In genomic region chr4:153223935-153224334, GRCh38 we compare ENCODE assay signal across 8 cellular contexts. TPM values are rescaled to one million over a fixed set of nuclear protein-coding genes. Genes with fewer than 3 reads are reported as not detected.
DNase-seq lines count a peak whose midpoint lies in the region; ATAC-seq and TF ChIP-seq lines count a peak whose summit lies in the region.

No MANE protein-coding gene starts in this region.

- DNase-seq in AG08395 (ENCODE audit: low spot score) (peak; percentile 13), M059J (ENCODE audit: low read depth) (peak; percentile 85), midbrain (lab: John Stamatoyannopoulos, UW) (peak; percentile 30), body of pancreas (no peak)
- no peak for DNase-seq in stimulated activated naive CD4-positive, alpha-beta T cell (lab: John Stamatoyannopoulos, UW)
- DNase-seq in activated T-helper 2 cell treated with anti-CD3 and anti-CD28 coated beads, Interferon-gamma antibody, Interleukin-2, Interleukin-4, amounts not matched to agents 10 μg/mL and 5 μg/mL and 100 μg/mL, durations not matched to agents 14 hours and 24 hours and 36 hours (ENCODE audit: low spot score) = no peak
- DNase-seq in central memory CD4-positive, alpha-beta T cell = no peak

- TF ChIP-seq CTCF in body of pancreas (IDR thresholded peaks at IDR 0.05) = no peak

- no peak for TF ChIP-seq POLR2A in body of pancreas (IDR thresholded peaks at IDR 0.05)

- no peaks in the 10 kb centered on the region for H3K9me3 ChIP-seq in body of pancreas

- ATAC-seq in body of pancreas = no peak

- H3K36me3 Mint-ChIP-seq in activated T-helper 2 cell treated with anti-CD3 and anti-CD28 coated beads, Interferon-gamma antibody, Interleukin-2, Interleukin-4, amounts not matched to agents 10 μg/mL and 5 μg/mL and 100 μg/mL, durations not matched to agents 14 hours and 24 hours and 36 hours (ENCODE audit: low read depth) = no peaks in the 10 kb centered on the region

- peak overlapping the region; percentile 88 for H3K27ac ChIP-seq in cingulate gyrus (ENCODE audit: low read depth, low read length)
- peak overlapping the region in 2 of 4 donors; percentile 79 to 83 for H3K27ac ChIP-seq in body of pancreas

- H3K27ac Mint-ChIP-seq in activated T-helper 2 cell treated with anti-CD3 and anti-CD28 coated beads, Interferon-gamma antibody, Interleukin-2, Interleukin-4, amounts not matched to agents 10 μg/mL and 5 μg/mL and 100 μg/mL, durations not matched to agents 14 hours and 24 hours and 36 hours = no peak overlapping the region

- no peaks in the 10 kb centered on the region for H3K36me3 ChIP-seq in body of pancreas (replicated peaks in 1 of 2; ENCODE audit: insufficient read depth in 1 of 2, low read depth in 2 of 2)

- H3K4me3 Mint-ChIP-seq in activated T-helper 2 cell treated with anti-CD3 and anti-CD28 coated beads, Interferon-gamma antibody, Interleukin-2, Interleukin-4, amounts not matched to agents 10 μg/mL and 5 μg/mL and 100 μg/mL, durations not matched to agents 14 hours and 24 hours and 36 hours (ENCODE audit: low read depth) = no peak overlapping the region

- WGBS in body of pancreas, 2 donors = 18 to 24% methylated on average over 1 of the region's 1 CpG

- intact Hi-C loops in activated T-helper 2 cell treated with anti-CD3 and anti-CD28 coated beads, Interferon-gamma antibody, Interleukin-2, Interleukin-4, amounts not matched to agents 10 μg/mL and 5 μg/mL and 100 μg/mL, durations not matched to agents 14 hours and 24 hours and 36 hours (cut with micrococcal nuclease) = loop anchor here (5.0 to 10.0 kb wide), 2 partner anchors 72 to 351 kb away; no protein-coding TSS in a partner anchor
- intact Hi-C loops in body of pancreas (cut with DNase I) = no loop called here

- H3K27me3 ChIP-seq in body of pancreas = no peaks in the 10 kb centered on the region

- H3K4me3 ChIP-seq in body of pancreas = no peak overlapping the region

- peaks cover 78% of the 10 kb centered on the region for H3K27me3 Mint-ChIP-seq in activated T-helper 2 cell treated with anti-CD3 and anti-CD28 coated beads, Interferon-gamma antibody, Interleukin-2, Interleukin-4, amounts not matched to agents 10 μg/mL and 5 μg/mL and 100 μg/mL, durations not matched to agents 14 hours and 24 hours and 36 hours (ENCODE audit: low read depth)

- H3K4me1 Mint-ChIP-seq in activated T-helper 2 cell treated with anti-CD3 and anti-CD28 coated beads, Interferon-gamma antibody, Interleukin-2, Interleukin-4, amounts not matched to agents 10 μg/mL and 5 μg/mL and 100 μg/mL, durations not matched to agents 14 hours and 24 hours and 36 hours (ENCODE audit: low read depth) = peaks cover 9% of the 10 kb centered on the region

- H3K4me1 ChIP-seq in body of pancreas = peaks cover 46% of the 10 kb centered on the region

- peaks cover 7% of the 10 kb centered on the region for H3K9me3 Mint-ChIP-seq in activated T-helper 2 cell treated with anti-CD3 and anti-CD28 coated beads, Interferon-gamma antibody, Interleukin-2, Interleukin-4, amounts not matched to agents 10 μg/mL and 5 μg/mL and 100 μg/mL, durations not matched to agents 14 hours and 24 hours and 36 hours

RNA-seq across cellular contexts. Expression of gene TRIM2, which starts 19.7 kb away (rescaled TPM):
- 13.2 and 18.4 TPM in 2 replicates for total RNA-seq in M059J (2014; rRNA removed; shearing (Covaris generic))
- 0.09 and 0.18 TPM in 2 replicates for total RNA-seq in activated T-helper 2 cell treated with anti-CD3 and anti-CD28 coated beads, Interferon-gamma antibody, Interleukin-2, Interleukin-4, amounts not matched to agents 10 μg/mL and 5 μg/mL and 100 μg/mL, durations not matched to agents 14 hours and 24 hours and 36 hours
- total RNA-seq in body of pancreas = 10 to 100 TPM; 31.3 to 42.0 TPM

Comparison
In these comparisons a context has a peak if more than half of its experiments do, and no peak if none do; other contexts are left out.
1. DNase-seq: peak in AG08395 (single experiment), M059J (single experiment) and midbrain (single experiment); none in stimulated activated naive CD4-positive, alpha-beta T cell (0 of 6), activated T-helper 2 cell treated with anti-CD3 and anti-CD28 coated beads, Interferon-gamma antibody, Interleukin-2, Interleukin-4, amounts not matched to agents 10 μg/mL and 5 μg/mL and 100 μg/mL, durations not matched to agents 14 hours and 24 hours and 36 hours (single experiment), central memory CD4-positive, alpha-beta T cell (single experiment) and body of pancreas (0 of 4).
2. RNA of gene TRIM2, which starts 19.7 kb away (total RNA-seq): 31.3 to 42.0 TPM in body of pancreas and 13.2 to 18.4 TPM in M059J; 0.09 to 0.18 TPM in activated T-helper 2 cell treated with anti-CD3 and anti-CD28 coated beads, Interferon-gamma antibody, Interleukin-2, Interleukin-4, amounts not matched to agents 10 μg/mL and 5 μg/mL and 100 μg/mL, durations not matched to agents 14 hours and 24 hours and 36 hours; every median in the first group is over 10 times any median in the second.